In the genomic region with DNA sequence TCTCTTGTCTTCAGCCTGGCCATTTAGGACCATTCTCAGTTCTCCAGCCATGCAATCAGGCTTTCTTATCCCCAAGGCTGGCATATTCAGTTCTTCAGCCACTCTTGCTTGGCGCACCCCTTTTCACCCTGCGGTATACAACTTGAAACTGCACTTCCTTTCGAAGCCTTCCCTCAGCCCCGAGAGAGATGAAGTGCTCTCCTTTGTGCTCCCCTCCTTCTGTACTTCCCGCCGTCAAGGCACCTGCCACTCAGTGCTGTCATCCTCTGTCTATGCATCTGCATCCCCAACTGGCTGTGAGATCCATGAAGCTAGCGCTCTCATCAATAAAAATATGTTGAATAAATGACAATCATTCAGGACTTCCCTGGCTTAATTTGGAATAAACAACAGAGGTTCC, we compare ENCODE assay signal across 12 cellular contexts. TPM values are rescaled to one million over a fixed set of nuclear protein-coding genes. Genes with fewer than 3 reads are reported as not detected.
DNase-seq lines count a peak whose midpoint lies in the region; ATAC-seq and FAIRE-seq lines count a peak whose summit lies in the region.
"Had no signal": no experiment of that assay in that cellular context is flagged by ENCODE, and none has a peak within 500 bp of the region (broad histone marks: within the 10 kb centered on the region; RNA-seq: fewer than 3 reads in every experiment).

No MANE protein-coding gene starts in this region.

- DNase-seq in GM18507 (ENCODE audit: extremely low spot score, insufficient read length, low read depth) (no peak), OCI-M1 (lab: John Stamatoyannopoulos, UW) (peak; percentile 39), NCI-H226 (no peak)
- no peak for DNase-seq in NK-92 treated with Interleukin-12 subunit alpha and Interleukin-12 subunit beta, amount 100 ng/mL, for 24 hours (lab: John Stamatoyannopoulos, UW)
- no peak for DNase-seq in activated T-cell treated with anti-CD3 and anti-CD28 coated beads, Interleukin-2, amount 50 U/mL, for 48 hours
- DNase-seq: thyroid gland had no signal

- peak; percentile 85 for ATAC-seq in GM19452 (IDR thresholded peaks at IDR 0.05; ENCODE audit: unreplicated experiment)
- peak; percentile 84 for ATAC-seq in HG03039 (IDR thresholded peaks at IDR 0.05; ENCODE audit: unreplicated experiment)
- ATAC-seq in esophagus mucosa: no peak

- FAIRE-seq in GM18507 (lab: Jason Lieb, UNC): peak; percentile 70
- FAIRE-seq: D721Med, H1 had no signal

RNA-seq across cellular contexts. Expression of a gene that starts 45.7 kb away (rescaled TPM):
- not detected for total RNA-seq in esophagus mucosa
- total RNA-seq: H1, myocyte had no signal
